8 cellular contexts compared by ENCODE assay signal in the genomic region with DNA sequence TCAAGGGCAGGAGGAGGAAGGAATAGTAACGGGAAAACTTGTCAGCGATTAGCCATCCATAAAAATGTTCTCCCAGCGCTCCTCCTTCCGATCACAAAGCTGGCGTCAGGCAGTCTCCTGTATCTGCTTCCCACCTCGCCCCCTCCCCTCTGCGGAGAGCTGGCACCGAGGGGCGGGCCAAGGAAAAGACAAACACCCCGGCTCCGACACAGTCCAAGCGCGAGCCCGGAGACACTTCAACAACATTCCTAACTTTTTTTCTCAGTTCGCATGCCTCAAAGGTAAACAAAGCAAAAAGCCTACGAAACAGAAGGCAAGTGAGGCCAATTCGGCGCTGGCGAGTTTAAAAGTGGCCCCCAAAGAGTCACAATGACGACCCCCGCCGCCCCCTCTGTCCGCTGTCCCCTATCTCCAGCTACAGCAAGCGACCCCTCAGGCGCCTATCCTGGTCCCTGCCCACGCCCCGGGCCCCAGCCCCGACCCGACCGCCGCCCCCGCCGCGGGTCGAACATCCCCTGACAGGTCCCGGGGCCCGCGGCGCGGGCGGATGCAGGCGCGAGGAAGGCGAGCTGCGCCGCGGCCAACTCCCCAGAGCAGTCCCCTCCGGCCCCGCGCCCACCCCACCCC. TPM values are rescaled to one million over a fixed set of nuclear protein-coding genes. Genes with fewer than 3 reads are reported as not detected.
DNase-seq lines count a peak whose midpoint lies in the region; ATAC-seq and TF ChIP-seq lines count a peak whose summit lies in the region.

No MANE protein-coding gene starts in this region.

- peak overlapping the region; percentile 73 for H3K27ac ChIP-seq in right atrium auricular region

- no peaks in the 10 kb centered on the region for H3K36me3 ChIP-seq in right atrium auricular region

- TF ChIP-seq CTCF in AG04449 (IDR thresholded peaks at IDR 0.05; ENCODE audit: insufficient read depth, low read length, missing control alignments) (no peak), right atrium auricular region (IDR thresholded peaks at IDR 0.05) (no peak)

- H3K4me3 Mint-ChIP-seq in activated naive CD8-positive, alpha-beta T cell treated with anti-CD3 and anti-CD28 coated beads, Interleukin-2, amount 10 ng/mL, durations not matched to agents 7 days and 5 days: peak overlapping the region; percentile 40

- no peaks in the 10 kb centered on the region for H3K4me1 Mint-ChIP-seq in activated naive CD8-positive, alpha-beta T cell treated with anti-CD3 and anti-CD28 coated beads, Interleukin-2, amount 10 ng/mL, durations not matched to agents 7 days and 5 days

- CTCF ChIA-PET in AG04449 (lab: Yijun Ruan, JAX): no interaction called here

- POLR2A ChIA-PET in AG04449 (lab: Yijun Ruan, JAX): interaction anchor here (1.1 kb wide), 1 partner anchor 81 kb away, joined by 5 read pairs; no protein-coding TSS in a partner anchor
- POLR2A ChIA-PET in activated naive CD8-positive, alpha-beta T cell treated with anti-CD3 and anti-CD28 coated beads, Interleukin-2, amount 10 ng/mL, durations not matched to agents 7 days and 5 days (lab: Charles Lee): no interaction called here

- no peaks in the 10 kb centered on the region for H3K9me3 Mint-ChIP-seq in activated naive CD8-positive, alpha-beta T cell treated with anti-CD3 and anti-CD28 coated beads, Interleukin-2, amount 10 ng/mL, durations not matched to agents 7 days and 5 days

- DNase-seq in AG04449 (ENCODE audit: low read depth, low spot score): no peak
- peak; percentile 45 for DNase-seq in NCI-H1105 (lab: John Stamatoyannopoulos, UW)
- peak; percentile 41 for DNase-seq in activated naive CD8-positive, alpha-beta T cell treated with anti-CD3 and anti-CD28 coated beads, Interleukin-2, amount 10 ng/mL, durations not matched to agents 7 days and 5 days
- DNase-seq in right atrium auricular region (ENCODE audit: low spot score): peak; percentile 67
- DNase-seq in retina: peak; percentile 83
- DNase-seq in erythroblast (lab: John Stamatoyannopoulos, UW): no peak

- peaks cover 0 to 11% of the 10 kb centered on the region in 2 donors for H3K4me1 ChIP-seq in right atrium auricular region

- no peak overlapping the region for H3K27ac Mint-ChIP-seq in activated naive CD8-positive, alpha-beta T cell treated with anti-CD3 and anti-CD28 coated beads, Interleukin-2, amount 10 ng/mL, durations not matched to agents 7 days and 5 days

- no peak for TF ChIP-seq POLR2A in erythroblast (IDR thresholded peaks at IDR 0.05; ENCODE audit: low read length)

- H3K27me3 ChIP-seq in right atrium auricular region: no peaks in the 10 kb centered on the region

- peaks cover 61% of the 10 kb centered on the region for H3K27me3 Mint-ChIP-seq in activated naive CD8-positive, alpha-beta T cell treated with anti-CD3 and anti-CD28 coated beads, Interleukin-2, amount 10 ng/mL, durations not matched to agents 7 days and 5 days

- H3K4me3 ChIP-seq in AG04449 (ENCODE audit: low read depth, low read length) (peak overlapping the region; percentile 74), right atrium auricular region (peak overlapping the region; percentile 66 to 67)

- H3K9me3 ChIP-seq in right atrium auricular region: no peaks in the 10 kb centered on the region

- no peaks in the 10 kb centered on the region for H3K36me3 Mint-ChIP-seq in activated naive CD8-positive, alpha-beta T cell treated with anti-CD3 and anti-CD28 coated beads, Interleukin-2, amount 10 ng/mL, durations not matched to agents 7 days and 5 days

- peak; percentile 24 for ATAC-seq in GM18909 (IDR thresholded peaks at IDR 0.05; ENCODE audit: poor library complexity, unreplicated experiment)
- no peak for ATAC-seq in activated naive CD8-positive, alpha-beta T cell treated with anti-CD3 and anti-CD28 coated beads, Interleukin-2, amount 10 ng/mL, durations not matched to agents 7 days and 5 days (ENCODE audit: low read depth)
- ATAC-seq in activated CD4-positive, CD25-positive, alpha-beta regulatory T cell treated with anti-CD3 and anti-CD28 coated beads, Interleukin-2, amount 50 U/mL, for 24 hours: no peak

RNA-seq across cellular contexts. Expression of a gene that starts 0.7 kb away (rescaled TPM):
- total RNA-seq in activated naive CD8-positive, alpha-beta T cell treated with anti-CD3 and anti-CD28 coated beads, Interleukin-2, amount 10 ng/mL, durations not matched to agents 7 days and 5 days: not detected
- 10 to 100 TPM in 1 of 2 donors, 1 to 10 TPM in 1; 3.2 to 15.6 TPM for total RNA-seq in right atrium auricular region

Comparison
In these comparisons a context has a peak if more than half of its experiments do, and no peak if none do; other contexts are left out.
1. DNase-seq: peak in NCI-H1105 (single experiment), activated naive CD8-positive, alpha-beta T cell treated with anti-CD3 and anti-CD28 coated beads, Interleukin-2, amount 10 ng/mL, durations not matched to agents 7 days and 5 days (single experiment), right atrium auricular region (single experiment) and retina (single experiment); none in AG04449 (single experiment) and erythroblast (0 of 2).
2. RNA of a gene that starts 0.7 kb away (total RNA-seq): 3.2 to 15.6 TPM in right atrium auricular region; not detected in activated naive CD8-positive, alpha-beta T cell treated with anti-CD3 and anti-CD28 coated beads, Interleukin-2, amount 10 ng/mL, durations not matched to agents 7 days and 5 days; every median in the first group is over 4 times any median in the second.